1 cellular context compared by ENCODE assay signal in the genomic region with DNA sequence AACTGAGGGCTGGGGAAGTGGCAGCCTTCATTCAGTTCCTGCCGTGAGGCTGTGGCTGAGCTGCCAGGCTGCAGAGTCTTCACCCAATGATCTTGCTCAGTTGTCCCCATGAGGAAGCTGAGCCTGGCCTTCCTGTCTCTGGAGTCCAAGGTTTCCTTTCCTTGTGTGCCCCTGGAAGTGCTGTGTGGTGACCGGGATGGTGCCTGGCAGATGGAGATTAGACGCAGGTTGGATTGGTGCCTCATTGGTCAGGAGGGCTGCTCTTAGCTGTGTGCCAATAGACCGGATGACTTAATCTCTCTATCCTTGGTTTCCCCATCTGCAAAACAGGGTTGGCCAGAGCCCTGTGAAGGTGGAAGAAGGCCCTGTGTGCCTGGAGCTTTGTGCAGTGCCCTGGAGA.
TF ChIP-seq lines count a peak whose summit lies in the region.

No MANE protein-coding gene starts in this region.

TF ChIP-seq in WTC11, 78 proteins besides CTCF, POLR2A, EP300 and RAD21 (continued from another document):
- TF ChIP-seq, protein P1, sequence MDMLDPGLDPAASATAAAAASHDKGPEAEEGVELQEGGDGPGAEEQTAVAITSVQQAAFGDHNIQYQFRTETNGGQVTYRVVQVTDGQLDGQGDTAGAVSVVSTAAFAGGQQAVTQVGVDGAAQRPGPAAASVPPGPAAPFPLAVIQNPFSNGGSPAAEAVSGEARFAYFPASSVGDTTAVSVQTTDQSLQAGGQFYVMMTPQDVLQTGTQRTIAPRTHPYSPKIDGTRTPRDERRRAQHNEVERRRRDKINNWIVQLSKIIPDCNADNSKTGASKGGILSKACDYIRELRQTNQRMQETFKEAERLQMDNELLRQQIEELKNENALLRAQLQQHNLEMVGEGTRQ (CRISPR knock-in tag; IDR thresholded peaks at IDR 0.05) = no peak
- TF ChIP-seq CREB1 (CRISPR knock-in tag; IDR thresholded peaks at IDR 0.05) (no peak), NFE2L1 (CRISPR knock-in tag; IDR thresholded peaks at IDR 0.05) (no peak)
- TF ChIP-seq, protein P2, sequence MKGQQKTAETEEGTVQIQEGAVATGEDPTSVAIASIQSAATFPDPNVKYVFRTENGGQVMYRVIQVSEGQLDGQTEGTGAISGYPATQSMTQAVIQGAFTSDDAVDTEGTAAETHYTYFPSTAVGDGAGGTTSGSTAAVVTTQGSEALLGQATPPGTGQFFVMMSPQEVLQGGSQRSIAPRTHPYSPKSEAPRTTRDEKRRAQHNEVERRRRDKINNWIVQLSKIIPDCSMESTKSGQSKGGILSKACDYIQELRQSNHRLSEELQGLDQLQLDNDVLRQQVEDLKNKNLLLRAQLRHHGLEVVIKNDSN (CRISPR knock-in tag; IDR thresholded peaks at IDR 0.05) = no peak
- TF ChIP-seq, protein P3, sequence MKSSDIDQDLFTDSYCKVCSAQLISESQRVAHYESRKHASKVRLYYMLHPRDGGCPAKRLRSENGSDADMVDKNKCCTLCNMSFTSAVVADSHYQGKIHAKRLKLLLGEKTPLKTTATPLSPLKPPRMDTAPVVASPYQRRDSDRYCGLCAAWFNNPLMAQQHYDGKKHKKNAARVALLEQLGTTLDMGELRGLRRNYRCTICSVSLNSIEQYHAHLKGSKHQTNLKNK (CRISPR knock-in tag; IDR thresholded peaks at IDR 0.05) = no peak
TF ChIP-seq in WTC11: peak in this region for 0.
